Comparison of ENCODE assay signal across 14 cellular contexts in the genomic region with DNA sequence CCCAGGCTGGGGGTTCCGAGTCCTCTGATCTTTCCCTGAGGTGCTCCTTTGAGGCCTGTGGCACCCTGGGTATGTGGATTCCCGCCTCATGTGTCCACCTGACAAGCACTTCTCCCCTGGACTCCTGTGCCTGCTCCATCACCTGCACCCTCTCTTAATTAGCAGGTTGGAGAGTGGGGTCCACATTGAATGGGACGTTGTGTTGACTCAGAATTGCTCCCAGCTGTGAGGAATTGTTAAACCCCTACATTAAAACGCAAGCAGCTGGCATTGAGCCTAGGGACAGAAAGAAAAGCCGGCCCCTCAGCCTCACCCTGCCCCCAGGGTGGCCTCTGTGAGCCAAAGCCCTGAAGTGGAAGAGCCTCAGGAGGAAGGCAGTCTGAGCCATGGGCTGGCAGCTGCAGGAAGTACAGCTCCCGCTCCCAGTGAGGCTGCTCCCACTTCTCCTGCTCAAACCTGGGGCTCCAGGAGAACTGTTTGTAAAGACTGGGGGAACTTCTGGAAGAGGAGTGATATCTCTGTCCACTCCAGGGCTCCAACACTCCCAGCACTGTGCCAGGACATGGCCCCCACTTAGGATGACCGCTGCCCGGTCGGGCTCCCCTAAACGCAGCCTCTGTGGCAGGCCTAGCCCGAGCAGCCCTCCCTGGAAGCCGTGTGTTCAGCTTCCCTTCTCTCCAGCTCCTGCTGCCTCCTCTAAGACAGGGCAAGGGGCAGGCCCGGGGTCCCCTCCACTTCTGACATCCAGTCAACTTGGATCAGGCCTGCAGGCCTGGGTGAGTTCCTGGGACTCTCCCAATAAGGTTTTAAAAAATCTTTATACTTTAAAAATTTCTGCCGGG. TPM values are rescaled to one million over a fixed set of nuclear protein-coding genes. Genes with fewer than 3 reads are reported as not detected.
DNase-seq lines count a peak whose midpoint lies in the region; ATAC-seq, FAIRE-seq and TF ChIP-seq lines count a peak whose summit lies in the region.
"Had no signal": no experiment of that assay in that cellular context is flagged by ENCODE, and none has a peak within 500 bp of the region (broad histone marks: within the 10 kb centered on the region; RNA-seq: fewer than 3 reads in every experiment).

No MANE protein-coding gene starts in this region.

- DNase-seq in A673 (ENCODE audit: low spot score) (peak; percentile 28), GM12891 (ENCODE audit: insufficient read length, low spot score) (peak; percentile 12), NCI-H345 (lab: John Stamatoyannopoulos, UW) (peak; percentile 93), fibroblast of the conjunctiva (ENCODE audit: low read depth) (peak; percentile 10), GF-D8 (lab: John Stamatoyannopoulos, UW) (no peak), OCI-LY7 (ENCODE audit: low spot score) (no peak)
- DNase-seq: activated CD4-positive, alpha-beta T cell treated with anti-CD3 and anti-CD28 coated beads, Interleukin-2, amount 50 U/mL, for 1 hour; gastrocnemius medialis; stimulated activated CD4-positive, alpha-beta T cell treated with anti-CD3 and anti-CD28 coated beads, Interleukin-4, amount 100 ng/mL, for 1 hour; substantia nigra had no signal

- POLR2A ChIA-PET in A673 (lab: Charles Lee; ENCODE audit: low non-redundant PET) (no interaction called here), OCI-LY7 (lab: Charles Lee) (interaction anchor here (0.5 kb wide), 2 partner anchors 13 to 127 kb away, joined by 3 to 4 read pairs; no protein-coding TSS in a partner anchor)

- TF ChIP-seq CTCF in A673 (conservative IDR thresholded peaks at IDR 0.05; ENCODE audit: low read depth, low read length) (no peak), OCI-LY7 (conservative IDR thresholded peaks at IDR 0.05; ENCODE audit: low read length) (no peak)

- intact Hi-C loops in A673 (cut with micrococcal nuclease; ENCODE audit: unreplicated experiment) (no loop called here), OCI-LY7 (cut with micrococcal nuclease; ENCODE audit: unreplicated experiment) (no loop called here)

- H3K27ac ChIP-seq in A673 (ENCODE audit: low read depth, low read length, poor library complexity, severe bottlenecking), result no peak overlapping the region
- no peak overlapping the region for H3K27ac ChIP-seq in OCI-LY7 (ENCODE audit: low read depth, low read length, poor library complexity, severe bottlenecking)
- H3K27ac ChIP-seq: gastrocnemius medialis, ovary, SK-N-MC had no signal

- BruUV-seq in A673 (replicated peaks; lab: Mats Ljungman, UMichigan) (no TSS peak), OCI-LY7 (replicated peaks; lab: Mats Ljungman, UMichigan) (no TSS peak)

- no peaks in the 10 kb centered on the region for H3K9me2 ChIP-seq in OCI-LY7 (ENCODE audit: insufficient read depth, low read length)

- H3K4me2 ChIP-seq in OCI-LY7 (ENCODE audit: low read length), result no peak overlapping the region

- H3K4me1 ChIP-seq in A673 (ENCODE audit: insufficient read depth, low read length, poor library complexity, severe bottlenecking) (peaks cover 21% of the 10 kb centered on the region), OCI-LY7 (ENCODE audit: insufficient read depth, low read length, poor library complexity, severe bottlenecking) (no peaks in the 10 kb centered on the region)

- no peaks in the 10 kb centered on the region for H4K20me1 ChIP-seq in OCI-LY7 (ENCODE audit: insufficient read depth, low read length)

- H3K79me2 ChIP-seq in OCI-LY7 (ENCODE audit: insufficient read depth, low read depth, low read length), result no peaks in the 10 kb centered on the region

- no peaks in the 10 kb centered on the region for H3K27me3 ChIP-seq in A673 (replicated peaks; ENCODE audit: insufficient read depth, low read depth, low read length, poor library complexity)
- H3K27me3 ChIP-seq: gastrocnemius medialis, ovary had no signal

- CTCF ChIA-PET in A673 (lab: Charles Lee), result interaction anchor here (0.6 kb wide), 1 partner anchor 247 kb away, joined by 3 read pairs; no protein-coding TSS in a partner anchor
- CTCF ChIA-PET in OCI-LY7 (lab: Charles Lee; ENCODE audit: unreplicated experiment), result no interaction called here

- no peak overlapping the region for H3K4me3 ChIP-seq in A673 (ENCODE audit: low read depth, low read length, poor library complexity, severe bottlenecking)
- no peak overlapping the region for H3K4me3 ChIP-seq in OCI-LY7 (ENCODE audit: low read depth, low read length, poor library complexity, severe bottlenecking)
- H3K4me3 ChIP-seq: gastrocnemius medialis, ovary, SK-N-MC had no signal

- H3K36me3 ChIP-seq in A673 (ENCODE audit: insufficient read depth, low read length, poor library complexity, severe bottlenecking), result no peaks in the 10 kb centered on the region
- no peaks in the 10 kb centered on the region for H3K36me3 ChIP-seq in OCI-LY7 (ENCODE audit: insufficient read depth, low read length)
- H3K36me3 ChIP-seq: gastrocnemius medialis, ovary had no signal

- H3K9me3 ChIP-seq in A673 (ENCODE audit: low read depth, low read length, poor library complexity, severe bottlenecking) (no peaks in the 10 kb centered on the region), OCI-LY7 (ENCODE audit: low read length) (no peaks in the 10 kb centered on the region)
- H3K9me3 ChIP-seq: gastrocnemius medialis, ovary had no signal

- TF ChIP-seq POLR2A in GM12891 (IDR thresholded peaks at IDR 0.05; ENCODE audit: low read depth, low read length), result no peak

- FAIRE-seq in GM12891 (lab: Jason Lieb, UNC), result no peak

- no peak overlapping the region for H2AFZ ChIP-seq in OCI-LY7 (ENCODE audit: low read length)

- ATAC-seq in HG02870 (IDR thresholded peaks at IDR 0.05; ENCODE audit: unreplicated experiment) (no peak), GM18517 (IDR thresholded peaks at IDR 0.05; ENCODE audit: unreplicated experiment) (no peak)
- ATAC-seq: gastrocnemius medialis had no signal

TF ChIP-seq in GM12891, 5 proteins besides CTCF, POLR2A, EP300 and RAD21:
- no peak for TF ChIP-seq TAF1 (IDR thresholded peaks at IDR 0.05; ENCODE audit: low read depth, low read length)
- TF ChIP-seq POU2F2 (IDR thresholded peaks at IDR 0.05; ENCODE audit: low read depth, low read length), result no peak
- TF ChIP-seq SPI1 (IDR thresholded peaks at IDR 0.05; ENCODE audit: low read depth, low read length), result no peak
- TF ChIP-seq PAX5 (IDR thresholded peaks at IDR 0.05; ENCODE audit: insufficient read depth, low read length, severe bottlenecking), result no peak
- TF ChIP-seq POLR2AphosphoS5 (IDR thresholded peaks at IDR 0.05; ENCODE audit: low read depth, low read length), result no peak

RNA-seq across cellular contexts. Expression of a gene that starts 1.8 kb away (rescaled TPM):
- total RNA-seq in A673 (2021), result not detected in 2 replicates
- polyA plus RNA-seq in GM12891 (2012; ENCODE audit: low read depth, missing spikeins), result not detected
- not detected in 2 replicates for total RNA-seq in OCI-LY7 (2014; rRNA removed; shearing (Covaris generic))
- not detected in 2 replicates for total RNA-seq in OCI-LY7 (2022)
- total RNA-seq: ovary had no signal

RNA-seq across cellular contexts. Expression of a gene that starts 15.7 kb away (rescaled TPM):
- total RNA-seq in A673 (2021) (0.22 and 0.34 TPM in 2 replicates), OCI-LY7 (2022) (0.08 TPM in 1 of 2 replicates, not detected in the other)
- 0.12 TPM for polyA plus RNA-seq in GM12891 (2012; ENCODE audit: low read depth, missing spikeins)
- total RNA-seq in OCI-LY7 (2014; rRNA removed; shearing (Covaris generic)), result not detected in 2 replicates

Comparison
In these comparisons a context has a peak if more than half of its experiments do, and no peak if none do; other contexts are left out.
1. DNase-seq: peak in A673 (single experiment), GM12891 (single experiment), NCI-H345 (single experiment) and fibroblast of the conjunctiva (single experiment); none in GF-D8 (single experiment) and OCI-LY7 (single experiment).